Comparison of ENCODE assay signal across 20 cellular contexts in the genomic region with DNA sequence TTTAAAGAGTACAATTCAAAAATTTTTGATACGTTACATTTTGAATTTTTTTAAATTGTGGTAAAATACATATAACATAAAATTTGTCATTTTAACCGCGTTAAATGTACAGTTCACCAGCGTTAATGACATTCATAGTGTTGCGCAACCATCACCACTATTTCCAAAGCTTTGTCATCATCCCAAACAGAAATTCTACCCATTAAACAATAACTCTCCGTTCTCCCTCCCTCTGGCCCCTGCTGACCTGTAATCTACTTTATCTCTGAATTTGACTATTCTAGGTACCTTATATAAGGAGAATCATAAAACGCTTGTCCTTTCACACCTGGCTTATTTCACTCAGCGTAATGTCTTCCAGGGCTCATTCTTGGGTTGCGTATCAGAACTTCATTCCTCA.
"Had no signal": no experiment of that assay in that cellular context is flagged by ENCODE, and none has a peak within 500 bp of the region (broad histone marks: within the 10 kb centered on the region; RNA-seq: fewer than 3 reads in every experiment).

No MANE protein-coding gene starts in this region.

- H3K4me3 ChIP-seq: colonic mucosa, hepatocyte, neural progenitor cell, pancreas, spleen had no signal

- H3K4me1 Mint-ChIP-seq: neural progenitor cell; stimulated activated memory B cell treated with anti-CD40 and anti-IgM and Interleukin-4, amounts not matched to agents 10 μg/mL and 1 μg/mL and 100 μg/mL, for 72 hours had no signal

- H3K36me3 ChIP-seq: colonic mucosa had no signal

- H3K9me3 Mint-ChIP-seq: naive thymus-derived CD8-positive, alpha-beta T cell; neural progenitor cell; stimulated activated memory B cell treated with anti-CD40 and anti-IgM and Interleukin-4, amounts not matched to agents 10 μg/mL and 1 μg/mL and 100 μg/mL, for 72 hours; stimulated activated naive CD8-positive, alpha-beta T cell treated with anti-CD3 and anti-CD28 coated beads, Interleukin-15, Interleukin-2, amounts not matched to agents 100 ng/mL and 50 ng/mL, for 24 hours had no signal

- H3K27ac Mint-ChIP-seq: neural progenitor cell; progenitor cell of endocrine pancreas; stimulated activated memory B cell treated with anti-CD40 and anti-IgM and Interleukin-4, amounts not matched to agents 10 μg/mL and 1 μg/mL and 100 μg/mL, for 72 hours; stimulated activated naive CD8-positive, alpha-beta T cell treated with anti-CD3 and anti-CD28 coated beads, Interleukin-15, Interleukin-2, amounts not matched to agents 100 ng/mL and 50 ng/mL, for 24 hours had no signal

- H3K27me3 Mint-ChIP-seq: naive thymus-derived CD8-positive, alpha-beta T cell; progenitor cell of endocrine pancreas; stimulated activated memory B cell treated with anti-CD40 and anti-IgM and Interleukin-4, amounts not matched to agents 10 μg/mL and 1 μg/mL and 100 μg/mL, for 72 hours; stimulated activated naive CD8-positive, alpha-beta T cell treated with anti-CD3 and anti-CD28 coated beads, Interleukin-15, Interleukin-2, amounts not matched to agents 100 ng/mL and 50 ng/mL, for 24 hours had no signal

- H3K9ac ChIP-seq: neural progenitor cell had no signal

- H3K9me3 ChIP-seq: colonic mucosa, pancreas, spleen had no signal

- H3K4me3 Mint-ChIP-seq: naive thymus-derived CD8-positive, alpha-beta T cell; neural progenitor cell; stimulated activated memory B cell treated with anti-CD40 and anti-IgM and Interleukin-4, amounts not matched to agents 10 μg/mL and 1 μg/mL and 100 μg/mL, for 72 hours; stimulated activated naive CD8-positive, alpha-beta T cell treated with anti-CD3 and anti-CD28 coated beads, Interleukin-15, Interleukin-2, amounts not matched to agents 100 ng/mL and 50 ng/mL, for 24 hours had no signal

- H3K27ac ChIP-seq: colonic mucosa, hepatocyte, neural progenitor cell, pancreas, spleen had no signal

- H3K27me3 ChIP-seq: colonic mucosa, hepatocyte, neural progenitor cell, pancreas, spleen had no signal

- ATAC-seq: naive thymus-derived CD8-positive, alpha-beta T cell; pancreas; right cardiac atrium; stimulated activated memory B cell treated with anti-CD40 and anti-IgM and Interleukin-4, amounts not matched to agents 10 μg/mL and 1 μg/mL and 100 μg/mL, for 72 hours had no signal

- H3K4me1 ChIP-seq: colonic mucosa, neural progenitor cell, pancreas, spleen had no signal

- DNase-seq: colonic mucosa; dermis blood vessel endothelial cell; effector CD4-positive, alpha-beta T cell; foreskin melanocyte; head of caudate nucleus; mesendoderm; naive thymus-derived CD8-positive, alpha-beta T cell; nucleus accumbens; pancreas; right cardiac atrium; spleen; stimulated activated CD4-positive, alpha-beta T cell treated with anti-CD3 and anti-CD28 coated beads, Interleukin-15, amount 100 ng/mL, for 24 hours; stimulated activated CD4-positive, alpha-beta T cell treated with anti-CD3 and anti-CD28 coated beads, Interleukin-1b, Interleukin-23, amount 100 ng/mL, for 48 hours; stimulated activated CD4-positive, alpha-beta T cell treated with anti-CD3 and anti-CD28 coated beads, Interleukin-4, amount 100 ng/mL, for 24 hours; trophoblast cell had no signal
